Comparison of ENCODE assay signal across 10 cellular contexts in the genomic region with DNA sequence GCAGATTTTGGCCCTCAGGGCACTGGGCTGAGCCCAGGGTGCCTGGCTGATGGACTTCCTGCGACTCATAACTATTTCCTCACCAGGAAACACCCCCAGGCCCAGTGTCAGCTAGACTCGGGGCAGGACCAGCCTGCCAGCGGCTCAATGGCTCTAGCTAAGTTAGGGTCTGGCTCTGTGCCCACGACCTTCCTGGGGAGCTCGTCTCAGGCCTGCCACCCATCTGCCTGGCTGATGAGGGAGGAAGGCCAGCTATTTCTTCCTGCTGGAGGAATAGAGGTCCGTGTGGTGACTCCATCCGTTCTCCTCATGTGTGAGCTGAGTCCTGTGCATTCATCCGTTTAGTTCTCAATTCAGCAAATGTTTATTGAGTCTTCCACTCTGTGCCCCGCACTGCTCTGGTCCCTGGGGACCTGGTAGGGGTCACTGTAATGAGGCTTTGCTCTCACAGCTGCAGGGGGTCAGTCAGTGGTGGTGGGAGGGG. TPM values are rescaled to one million over a fixed set of nuclear protein-coding genes. Genes with fewer than 3 reads are reported as not detected.
DNase-seq lines count a peak whose midpoint lies in the region; ATAC-seq and TF ChIP-seq lines count a peak whose summit lies in the region.
"Had no signal": no experiment of that assay in that cellular context is flagged by ENCODE, and none has a peak within 500 bp of the region (broad histone marks: within the 10 kb centered on the region; RNA-seq: fewer than 3 reads in every experiment).

No MANE protein-coding gene starts in this region.

- H3K9me3 ChIP-seq in heart right ventricle (no peaks in the 10 kb centered on the region), subcutaneous abdominal adipose tissue (ENCODE audit: control insufficient read depth in 5 of 5, low read length in 5 of 5) (no peaks in the 10 kb centered on the region), MM.1S (replicated peaks; ENCODE audit: insufficient read depth, low read length) (no peaks in the 10 kb centered on the region)

- H3F3A ChIP-seq in MM.1S (ENCODE audit: insufficient read depth, low read length), result no peaks in the 10 kb centered on the region

- no peak overlapping the region for H3K4me3 ChIP-seq in heart right ventricle
- peak overlapping the region in 1 of 5 donors; percentile 9 for H3K4me3 ChIP-seq in subcutaneous abdominal adipose tissue (ENCODE audit: low read depth in 1 of 5, low read length in 5 of 5)
- no peak overlapping the region for H3K4me3 ChIP-seq in MM.1S (ENCODE audit: low read length)

- DNase-seq in NCI-H1694 (lab: John Stamatoyannopoulos, UW) (peak; percentile 19), NCI-H1694 treated with DMSO at 0.1 percent for 48 hours (lab: John Stamatoyannopoulos, UW) (no peak), T1000 (lab: John Stamatoyannopoulos, UW) (peak; percentile 54), heart right ventricle (peak in 1 of 2 donors; percentile 37), MM.1S (no peak)
- DNase-seq: activated naive CD4-positive, alpha-beta T cell treated with anti-CD3 and anti-CD28 coated beads, Interleukin-2, amount 10 ng/mL, durations not matched to agents 7 days and 5 days; NCI-H1417 treated with DMSO at 0.1 percent for 48 hours had no signal

- intact Hi-C loops in heart right ventricle (cut with DNase I), result loop anchor here in 7 of 10 donors (2.0 to 5.0 kb wide), 5 partner anchors 41 to 49 kb away; a partner anchor contains a TSS

- H3K79me2 ChIP-seq in MM.1S (ENCODE audit: low read length), result no peaks in the 10 kb centered on the region

- H3K27ac ChIP-seq in heart right ventricle (peak overlapping the region in 5 of 10 donors; percentile 4 to 47 (median 22)), subcutaneous abdominal adipose tissue (ENCODE audit: low read depth, low read length) (peak overlapping the region; percentile 11), MM.1S (ENCODE audit: low read length) (no peak overlapping the region)

- H3K36me3 ChIP-seq in heart right ventricle, result no peaks in the 10 kb centered on the region
- peaks cover 0 to 6% (median 0%) of the 10 kb centered on the region in 5 donors for H3K36me3 ChIP-seq in subcutaneous abdominal adipose tissue (ENCODE audit: control insufficient read depth in 5 of 5, insufficient read depth in 5 of 5, low read length in 5 of 5)
- no peaks in the 10 kb centered on the region for H3K36me3 ChIP-seq in MM.1S (replicated peaks; ENCODE audit: insufficient read depth, low read length)

- no peak overlapping the region for H3K9ac ChIP-seq in subcutaneous abdominal adipose tissue (ENCODE audit: low read length in 5 of 5)
- H3K9ac ChIP-seq in MM.1S (ENCODE audit: low read length), result no peak overlapping the region

- H4K20me1 ChIP-seq in MM.1S (ENCODE audit: insufficient read depth, low read length), result no peaks in the 10 kb centered on the region

- no peak overlapping the region for H2AFZ ChIP-seq in MM.1S (ENCODE audit: low read length)

- ATAC-seq in heart right ventricle, result peak in 7 of 8 donors; percentile 18 to 79 (median 41)
- ATAC-seq in HG02623 (IDR thresholded peaks at IDR 0.05; ENCODE audit: unreplicated experiment), result no peak
- no peak for ATAC-seq in GM18870 (IDR thresholded peaks at IDR 0.05; ENCODE audit: unreplicated experiment)

- TF ChIP-seq CTCF in heart right ventricle (IDR thresholded peaks at IDR 0.05), result no peak
- TF ChIP-seq CTCF in MM.1S (IDR thresholded peaks at IDR 0.05; ENCODE audit: low read length), result no peak

- H3K27me3 ChIP-seq in heart right ventricle, result no peaks in the 10 kb centered on the region
- H3K27me3 ChIP-seq in subcutaneous abdominal adipose tissue (ENCODE audit: control insufficient read depth in 5 of 5, insufficient read depth in 4 of 5, low read length in 5 of 5), result no peaks in the 10 kb centered on the region
- no peaks in the 10 kb centered on the region for H3K27me3 ChIP-seq in MM.1S (replicated peaks; ENCODE audit: insufficient read depth, low read length)

- no peak overlapping the region for H3K4me2 ChIP-seq in MM.1S (ENCODE audit: low read depth, low read length)

- no peaks in the 10 kb centered on the region for H3K9me2 ChIP-seq in MM.1S (replicated peaks; ENCODE audit: insufficient read depth, low read length)

- peaks cover 2 to 46% (median 29%) of the 10 kb centered on the region in 9 donors for H3K4me1 ChIP-seq in heart right ventricle
- peaks cover 4 to 34% (median 28%) of the 10 kb centered on the region in 5 donors for H3K4me1 ChIP-seq in subcutaneous abdominal adipose tissue (ENCODE audit: control insufficient read depth in 5 of 5, insufficient read depth in 5 of 5, low read length in 5 of 5)
- H3K4me1 ChIP-seq in MM.1S (ENCODE audit: low read length), result no peaks in the 10 kb centered on the region

- 17 to 19% methylated on average over 9 of the region's 9 CpGs for WGBS in heart right ventricle, 2 donors

RNA-seq across cellular contexts. Expression of a gene that starts 44.5 kb away (rescaled TPM):
- 10 to 100 TPM in 3 of 10 donors, 1 to 10 TPM in 7; 4.7 to 14.7 (median 7.5) TPM for total RNA-seq in heart right ventricle
- polyA plus RNA-seq in heart right ventricle, result 1 to 10 TPM; 4.1 to 4.5 TPM

Comparison
In these comparisons a context has a peak if more than half of its experiments do, and no peak if none do; other contexts are left out.
1. DNase-seq: peak in NCI-H1694 (single experiment) and T1000 (single experiment); none in NCI-H1694 treated with DMSO at 0.1 percent for 48 hours (single experiment) and MM.1S (single experiment).
2. ATAC-seq: peak in heart right ventricle (7 of 8); none in HG02623 (single experiment) and GM18870 (single experiment).